In the genomic region with DNA sequence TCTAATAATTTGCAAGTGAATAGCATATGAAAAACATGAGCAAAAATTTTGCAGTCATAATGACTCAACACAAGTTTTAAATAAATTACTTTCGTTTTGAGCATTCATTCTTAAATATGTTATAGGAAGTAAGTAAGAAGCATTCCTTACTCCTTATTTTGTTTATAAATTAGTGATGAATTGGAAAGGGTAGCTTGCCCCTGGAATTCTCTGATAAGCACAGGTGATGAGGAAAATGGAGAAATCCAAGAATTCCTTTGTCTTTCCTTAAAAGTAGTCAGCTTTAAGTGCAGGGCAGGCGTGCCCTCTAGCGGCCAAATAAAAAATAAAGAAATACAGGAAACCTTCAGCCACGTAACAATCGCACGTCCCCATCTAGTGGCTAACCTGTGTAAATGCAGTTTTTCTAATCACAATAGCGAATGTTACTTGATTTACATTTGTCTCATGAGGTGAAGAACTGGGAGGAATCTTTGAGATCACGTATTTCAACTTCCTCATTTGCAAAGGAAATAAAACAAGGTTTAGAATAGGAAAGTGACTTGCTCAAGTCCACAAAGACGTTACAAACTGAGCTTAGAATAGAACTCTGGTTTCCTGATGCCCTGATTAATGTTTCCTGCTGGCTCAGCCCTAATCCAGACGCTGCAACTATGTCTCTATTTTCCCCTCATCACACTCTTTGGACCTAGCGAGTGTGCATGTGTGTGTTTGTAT, we compare ENCODE assay signal across 8 cellular contexts. TPM values are rescaled to one million over a fixed set of nuclear protein-coding genes. Genes with fewer than 3 reads are reported as not detected.
DNase-seq lines count a peak whose midpoint lies in the region; ATAC-seq and TF ChIP-seq lines count a peak whose summit lies in the region.

No MANE protein-coding gene starts in this region.

- DNase-seq in dorsolateral prefrontal cortex (peak in 7 of 10 donors; percentile 30 to 70 (median 53)), KG1 (lab: John Stamatoyannopoulos, UW) (no peak)
- peak; percentile 14 to 44 for DNase-seq in stimulated activated CD8-positive, alpha-beta memory T cell treated with anti-CD3 and anti-CD28 coated beads, Interleukin-7, amount 100 ng/mL, for 4 hours (ENCODE audit: low read depth in 2 of 2)

- TF ChIP-seq CTCF in WI38 (IDR thresholded peaks at IDR 0.05; ENCODE audit: low read depth, low read length): peak; percentile 71
- TF ChIP-seq CTCF in dorsolateral prefrontal cortex (IDR thresholded peaks at IDR 0.05 in 54 of 56, conservative IDR thresholded peaks at IDR 0.05 in 2 of 56; ENCODE audit: low read depth in 1 of 56, partially characterized antibody in 56 of 56): peak; percentile 75 to 100 (median 97)

- no peaks in the 10 kb centered on the region for H3K27me3 ChIP-seq in ACC112 (ENCODE audit: insufficient read depth, low read length)
- peaks cover 0 to 6% (median 0%) of the 10 kb centered on the region in 45 donors for H3K27me3 ChIP-seq in dorsolateral prefrontal cortex
- no peaks in the 10 kb centered on the region for H3K27me3 ChIP-seq in mononuclear cell (ENCODE audit: insufficient read depth, low read length)

- no peaks in the 10 kb centered on the region for H3K36me3 ChIP-seq in ACC112 (ENCODE audit: insufficient read depth, low read length)

- H3K4me3 ChIP-seq in ACC112 (ENCODE audit: low read depth, low read length) (peak overlapping the region; percentile 19), WI38 (ENCODE audit: low read depth, low read length) (no peak overlapping the region), dorsolateral prefrontal cortex (peak overlapping the region in 12 of 59 donors; percentile 4 to 35 (median 26)), mononuclear cell (ENCODE audit: low read length) (peak overlapping the region; percentile 12)

- ATAC-seq in GM19023 (IDR thresholded peaks at IDR 0.05; ENCODE audit: unreplicated experiment) (peak; percentile 82), HG03175 (IDR thresholded peaks at IDR 0.05; ENCODE audit: unreplicated experiment) (peak; percentile 89)

- H3K79me2 ChIP-seq in ACC112 (ENCODE audit: control insufficient read depth, insufficient read depth, low read length, unreplicated experiment): no peaks in the 10 kb centered on the region

- intact Hi-C loops in dorsolateral prefrontal cortex (cut with DNase I): loop anchor here in 1 of 2 donors (5.0 kb wide), 1 partner anchor 253 kb away; no protein-coding TSS in a partner anchor

- no peaks in the 10 kb centered on the region for H3K4me1 ChIP-seq in ACC112 (ENCODE audit: control insufficient read depth, insufficient read depth, low read length, unreplicated experiment)
- peaks cover 18% of the 10 kb centered on the region for H3K4me1 ChIP-seq in mononuclear cell (ENCODE audit: insufficient read depth, low read length)

- H3K27ac ChIP-seq in ACC112 (ENCODE audit: low read depth, low read length): no peak overlapping the region
- peak overlapping the region in 5 of 59 donors; percentile 2 to 32 (median 23) for H3K27ac ChIP-seq in dorsolateral prefrontal cortex

- H2AFZ ChIP-seq in ACC112 (ENCODE audit: low read length, unreplicated experiment): peak overlapping the region; percentile 55

- no peaks in the 10 kb centered on the region for H3K9me3 ChIP-seq in mononuclear cell (ENCODE audit: low read depth, low read length)

RNA-seq across cellular contexts. Expression of a gene that starts 47.2 kb away (rescaled TPM):
- total RNA-seq in dorsolateral prefrontal cortex (10 to 100 TPM; 18.2 to 47.3 (median 33.3) TPM), mononuclear cell (26.0 TPM)
